ENCODE assay signal across 12 cellular contexts in the genomic region with DNA sequence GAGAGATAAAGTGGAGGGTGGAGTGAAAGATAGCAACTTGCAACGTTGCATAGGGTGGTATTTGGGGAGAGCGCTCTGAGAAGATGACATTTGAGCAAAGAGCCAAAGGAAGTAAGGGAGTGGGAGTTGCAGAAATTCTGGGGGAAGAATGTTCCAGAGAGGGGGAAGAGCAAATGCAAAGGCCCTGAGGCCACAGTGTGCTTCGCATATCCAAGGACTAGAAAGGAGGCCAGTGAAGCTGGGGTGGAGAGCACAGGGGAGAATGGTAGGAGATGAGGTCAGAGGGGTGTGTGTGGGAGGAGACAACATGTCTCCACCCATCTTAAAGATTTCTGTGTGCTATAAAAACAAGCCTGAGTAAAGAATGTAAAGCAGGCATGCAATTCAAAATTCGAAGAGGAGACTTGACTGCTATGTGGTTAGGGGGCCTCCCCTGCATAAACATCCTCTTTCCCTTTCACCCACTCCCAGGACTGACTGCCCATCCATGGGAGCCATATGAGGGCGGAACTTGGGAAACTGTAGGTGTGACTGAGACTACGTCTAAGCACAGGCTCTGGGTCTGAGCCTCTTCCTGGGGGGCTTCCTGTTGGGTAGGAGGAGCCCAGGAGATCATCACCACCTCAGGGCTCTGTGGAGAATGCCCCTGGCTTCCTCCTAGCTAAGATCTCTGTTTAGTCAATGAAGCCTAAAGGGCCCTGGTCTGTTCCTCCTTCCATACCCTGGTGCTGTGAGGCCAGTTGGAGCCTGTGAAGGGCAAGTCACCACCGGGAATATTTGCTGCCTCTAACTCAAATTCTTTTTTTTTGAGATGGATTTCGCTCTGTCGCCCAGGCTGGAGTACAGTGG. TPM values are rescaled to one million over a fixed set of nuclear protein-coding genes. Genes with fewer than 3 reads are reported as not detected.
A peak's percentile ranks its signal among the peaks of the same experiment; 100 is the strongest.
DNase-seq lines count a peak whose midpoint lies in the region; ATAC-seq and TF ChIP-seq lines count a peak whose summit lies in the region.
"Had no signal": no experiment of that assay in that cellular context is flagged by ENCODE, and none has a peak within 500 bp of the region (broad histone marks: within the 10 kb centered on the region; RNA-seq: fewer than 3 reads in every experiment).

No MANE protein-coding gene starts in this region.

- no peak overlapping the region for H3K4me3 Mint-ChIP-seq in activated CD8-positive, alpha-beta T cell treated with anti-CD3 and anti-CD28 coated beads for 36 hours
- H3K4me3 Mint-ChIP-seq in activated CD8-positive, alpha-beta T cell treated with anti-CD3 and anti-CD28 coated beads, Interleukin-2, amount 10 ng/mL, durations not matched to agents 7 days and 5 days: no peak overlapping the region
- H3K4me3 Mint-ChIP-seq in naive thymus-derived CD8-positive, alpha-beta T cell: peak overlapping the region in 2 of 10 donors; percentile 27 to 37
- H3K4me3 Mint-ChIP-seq in T-cell: no peak overlapping the region
- H3K4me3 Mint-ChIP-seq: effector memory CD8-positive, alpha-beta T cell had no signal

- H3K27me3 ChIP-seq in SJCRH30: no peaks in the 10 kb centered on the region
- H3K27me3 ChIP-seq in stomach: no peaks in the 10 kb centered on the region

- no peaks in the 10 kb centered on the region for H3K36me3 ChIP-seq in SJCRH30
- no peaks in the 10 kb centered on the region for H3K36me3 ChIP-seq in stomach
- H3K36me3 ChIP-seq: neutrophil had no signal

- POLR2A ChIA-PET in activated CD8-positive, alpha-beta T cell treated with anti-CD3 and anti-CD28 coated beads for 36 hours (lab: Charles Lee): interaction anchor here (1.0 kb wide), 1 partner anchor 184 kb away, joined by 3 read pairs; no protein-coding TSS in a partner anchor
- POLR2A ChIA-PET in activated CD8-positive, alpha-beta T cell treated with anti-CD3 and anti-CD28 coated beads, Interleukin-2, amount 10 ng/mL, durations not matched to agents 7 days and 5 days (lab: Charles Lee): no interaction called here
- POLR2A ChIA-PET in naive thymus-derived CD8-positive, alpha-beta T cell (lab: Charles Lee): no interaction called here
- POLR2A ChIA-PET in T-cell (lab: Charles Lee): no interaction called here

- H3K4me1 ChIP-seq in SJCRH30 (peaks cover 23% of the 10 kb centered on the region), stomach (peaks cover 11 to 34% (median 17%) of the 10 kb centered on the region in 4 donors)

- ATAC-seq in activated CD8-positive, alpha-beta T cell treated with anti-CD3 and anti-CD28 coated beads for 36 hours: no peak
- ATAC-seq in activated CD8-positive, alpha-beta T cell treated with anti-CD3 and anti-CD28 coated beads, Interleukin-2, amount 10 ng/mL, durations not matched to agents 7 days and 5 days: no peak
- no peak for ATAC-seq in naive thymus-derived CD8-positive, alpha-beta T cell
- ATAC-seq in T-cell (replicated peaks in 1 of 4): no peak
- ATAC-seq: effector memory CD8-positive, alpha-beta T cell; stimulated activated naive CD8-positive, alpha-beta T cell treated with anti-CD3 and anti-CD28 coated beads, Interleukin-15, amount 100 ng/mL, for 72 hours had no signal

- H3K9me3 Mint-ChIP-seq in activated CD8-positive, alpha-beta T cell treated with anti-CD3 and anti-CD28 coated beads for 36 hours: no peaks in the 10 kb centered on the region
- H3K9me3 Mint-ChIP-seq in activated CD8-positive, alpha-beta T cell treated with anti-CD3 and anti-CD28 coated beads, Interleukin-2, amount 10 ng/mL, durations not matched to agents 7 days and 5 days (ENCODE audit: insufficient read depth): no peaks in the 10 kb centered on the region
- no peaks in the 10 kb centered on the region for H3K9me3 Mint-ChIP-seq in naive thymus-derived CD8-positive, alpha-beta T cell
- no peaks in the 10 kb centered on the region for H3K9me3 Mint-ChIP-seq in T-cell
- H3K9me3 Mint-ChIP-seq: effector memory CD8-positive, alpha-beta T cell; stimulated activated naive CD8-positive, alpha-beta T cell treated with anti-CD3 and anti-CD28 coated beads, Interleukin-15, amount 100 ng/mL, for 72 hours had no signal

- CTCF ChIA-PET in activated CD8-positive, alpha-beta T cell treated with anti-CD3 and anti-CD28 coated beads for 36 hours (lab: Charles Lee): interaction anchor here (1.0 kb wide), 1 partner anchor 93 kb away, joined by 3 read pairs; no protein-coding TSS in a partner anchor
- CTCF ChIA-PET in activated CD8-positive, alpha-beta T cell treated with anti-CD3 and anti-CD28 coated beads, Interleukin-2, amount 10 ng/mL, durations not matched to agents 7 days and 5 days (lab: Charles Lee): no interaction called here
- CTCF ChIA-PET in T-cell (lab: Charles Lee): interaction anchor here in 1 of 2 donors (0.5 kb wide), 1 partner anchor 256 kb away, joined by 3 read pairs; no protein-coding TSS in a partner anchor

- no peaks in the 10 kb centered on the region for H3K36me3 Mint-ChIP-seq in activated CD8-positive, alpha-beta T cell treated with anti-CD3 and anti-CD28 coated beads for 36 hours (ENCODE audit: low read depth)
- H3K36me3 Mint-ChIP-seq in activated CD8-positive, alpha-beta T cell treated with anti-CD3 and anti-CD28 coated beads, Interleukin-2, amount 10 ng/mL, durations not matched to agents 7 days and 5 days (ENCODE audit: low read depth): no peaks in the 10 kb centered on the region
- H3K36me3 Mint-ChIP-seq in naive thymus-derived CD8-positive, alpha-beta T cell: no peaks in the 10 kb centered on the region
- no peaks in the 10 kb centered on the region for H3K36me3 Mint-ChIP-seq in T-cell

- no peaks in the 10 kb centered on the region for H3K9me3 ChIP-seq in SJCRH30 (replicated peaks)
- no peaks in the 10 kb centered on the region for H3K9me3 ChIP-seq in stomach
- H3K9me3 ChIP-seq: neutrophil had no signal

- no peak overlapping the region for H3K27ac Mint-ChIP-seq in activated CD8-positive, alpha-beta T cell treated with anti-CD3 and anti-CD28 coated beads for 36 hours
- no peak overlapping the region for H3K27ac Mint-ChIP-seq in activated CD8-positive, alpha-beta T cell treated with anti-CD3 and anti-CD28 coated beads, Interleukin-2, amount 10 ng/mL, durations not matched to agents 7 days and 5 days
- H3K27ac Mint-ChIP-seq in naive thymus-derived CD8-positive, alpha-beta T cell: peak overlapping the region in 3 of 10 donors; percentile 0 to 55 (median 40)
- H3K27ac Mint-ChIP-seq in T-cell: no peak overlapping the region
- H3K27ac Mint-ChIP-seq: effector memory CD8-positive, alpha-beta T cell had no signal

- peaks cover 33% of the 10 kb centered on the region for H3K4me1 Mint-ChIP-seq in activated CD8-positive, alpha-beta T cell treated with anti-CD3 and anti-CD28 coated beads for 36 hours (ENCODE audit: low read depth)
- peaks cover 36% of the 10 kb centered on the region for H3K4me1 Mint-ChIP-seq in activated CD8-positive, alpha-beta T cell treated with anti-CD3 and anti-CD28 coated beads, Interleukin-2, amount 10 ng/mL, durations not matched to agents 7 days and 5 days (ENCODE audit: low read depth)
- H3K4me1 Mint-ChIP-seq in naive thymus-derived CD8-positive, alpha-beta T cell: peaks cover 8 to 46% (median 20%) of the 10 kb centered on the region in 4 donors
- H3K4me1 Mint-ChIP-seq in T-cell: peaks cover 18 to 26% (median 21%) of the 10 kb centered on the region in 3 donors

- no peak for TF ChIP-seq EP300 in stomach (IDR thresholded peaks at IDR 0.05)

- 69 to 74% (median 69%) methylated on average over 9 of the region's 9 CpGs for WGBS in stomach, 5 donors

- DNase-seq in activated CD8-positive, alpha-beta T cell treated with anti-CD3 and anti-CD28 coated beads for 36 hours: peak; percentile 56
- DNase-seq in activated CD8-positive, alpha-beta T cell treated with anti-CD3 and anti-CD28 coated beads, Interleukin-2, amount 10 ng/mL, durations not matched to agents 7 days and 5 days: no peak
- DNase-seq in SJCRH30: peak; percentile 57 to 60
- DNase-seq in fibroblast of villous mesenchyme (ENCODE audit: low read depth): peak; percentile 96
- peak; percentile 23 for DNase-seq in stomach
- DNase-seq in naive thymus-derived CD8-positive, alpha-beta T cell: no peak
- no peak for DNase-seq in AG08395 (ENCODE audit: low spot score)
- no peak for DNase-seq in T-cell
- DNase-seq: effector memory CD8-positive, alpha-beta T cell; NCI-H1105 treated with DMSO at 0.1 percent for 48 hours had no signal

- TF ChIP-seq POLR2A in stomach (IDR thresholded peaks at IDR 0.05): no peak

- intact Hi-C loops in activated CD8-positive, alpha-beta T cell treated with anti-CD3 and anti-CD28 coated beads for 36 hours (cut with micrococcal nuclease): no loop called here
- intact Hi-C loops in stomach (cut with DNase I; ENCODE audit: low total_unique reads): no loop called here

- peaks cover 4% of the 10 kb centered on the region for H3K27me3 Mint-ChIP-seq in activated CD8-positive, alpha-beta T cell treated with anti-CD3 and anti-CD28 coated beads for 36 hours
- peaks cover 20% of the 10 kb centered on the region for H3K27me3 Mint-ChIP-seq in activated CD8-positive, alpha-beta T cell treated with anti-CD3 and anti-CD28 coated beads, Interleukin-2, amount 10 ng/mL, durations not matched to agents 7 days and 5 days (ENCODE audit: low read depth)
- H3K27me3 Mint-ChIP-seq in naive thymus-derived CD8-positive, alpha-beta T cell: peaks cover 0 to 4% (median 0%) of the 10 kb centered on the region in 5 donors
- H3K27me3 Mint-ChIP-seq in T-cell: peaks cover 9% of the 10 kb centered on the region in 2 donors

- H3K27ac ChIP-seq in SJCRH30: peak overlapping the region; percentile 38; the same call in 1 of the 2 replicates
- H3K27ac ChIP-seq in stomach: peak overlapping the region in 2 of 5 donors; percentile 99
- H3K27ac ChIP-seq: neutrophil had no signal

- no peak for TF ChIP-seq CTCF in activated CD8-positive, alpha-beta T cell treated with anti-CD3 and anti-CD28 coated beads for 36 hours (IDR thresholded peaks at IDR 0.05)
- no peak for TF ChIP-seq CTCF in fibroblast of villous mesenchyme (IDR thresholded peaks at IDR 0.05; ENCODE audit: insufficient read depth, low read depth, low read length)
- no peak for TF ChIP-seq CTCF in stomach (IDR thresholded peaks at IDR 0.05)

- H3K4me3 ChIP-seq in SJCRH30 (no peak overlapping the region), fibroblast of villous mesenchyme (ENCODE audit: low read depth, low read length) (no peak overlapping the region), stomach (no peak overlapping the region)

RNA-seq across cellular contexts. Expression of a gene that starts 2.9 kb away (rescaled TPM):
- 10 to 100 TPM; 19.7 to 21.8 TPM for total RNA-seq in activated CD8-positive, alpha-beta T cell treated with anti-CD3 and anti-CD28 coated beads for 36 hours
- total RNA-seq in activated CD8-positive, alpha-beta T cell treated with anti-CD3 and anti-CD28 coated beads, Interleukin-2, amount 10 ng/mL, durations not matched to agents 7 days and 5 days: 1 to 10 TPM; 7.1 to 7.7 TPM
- total RNA-seq in SJCRH30 (2014; rRNA removed; shearing (Covaris generic)): 157 and 169 TPM in 2 replicates
- total RNA-seq in fibroblast of villous mesenchyme: 411 and 544 TPM in 2 replicates
- total RNA-seq in stomach: 100 to 1,000 TPM in 4 of 5 donors, 10 to 100 TPM in 1; 60.0 to 372 (median 258) TPM
- polyA plus RNA-seq in stomach: 10 to 100 TPM; 53.5 to 62.4 (median 56.2) TPM
- 1 to 10 TPM; 4.9 to 6.6 TPM for total RNA-seq in naive thymus-derived CD8-positive, alpha-beta T cell
- polyA plus RNA-seq in naive thymus-derived CD8-positive, alpha-beta T cell: under 1 TPM; 0.07 to 0.50 (median 0.11) TPM
- 1 to 10 TPM in 4 of 5 donors, under 1 TPM in 1; 0.75 to 9.1 (median 5.5) TPM for total RNA-seq in T-cell

Comparison
In these comparisons a context has a peak if more than half of its experiments do, and no peak if none do; other contexts are left out.
1. DNase-seq: peak in activated CD8-positive, alpha-beta T cell treated with anti-CD3 and anti-CD28 coated beads for 36 hours (single experiment), SJCRH30 (2 of 2), fibroblast of villous mesenchyme (single experiment) and stomach (single experiment); none in activated CD8-positive, alpha-beta T cell treated with anti-CD3 and anti-CD28 coated beads, Interleukin-2, amount 10 ng/mL, durations not matched to agents 7 days and 5 days (single experiment), naive thymus-derived CD8-positive, alpha-beta T cell (0 of 10), AG08395 (single experiment) and T-cell (0 of 34).